ENCODE assay signal across 2 cellular contexts in genomic region chr11:75425422-75425821, GRCh38.
TF ChIP-seq lines count a peak whose summit lies in the region.

No MANE protein-coding gene starts in this region.

TF ChIP-seq in HCT116, 20 proteins besides CTCF, POLR2A, EP300 and RAD21:
- TF ChIP-seq TCF7L2 (IDR thresholded peaks at IDR 0.05; ENCODE audit: borderline replicate concordance, extremely low read depth, insufficient read depth, insufficient read length) (no peak), ATF3 (IDR thresholded peaks at IDR 0.05) (no peak), POLR2AphosphoS5 (IDR thresholded peaks at IDR 0.05; ENCODE audit: low read depth, low read length) (no peak), EZH2phosphoT487 (IDR thresholded peaks at IDR 0.05; ENCODE audit: borderline replicate concordance) (no peak), ELF1 (IDR thresholded peaks at IDR 0.05; ENCODE audit: borderline replicate concordance, low read depth) (no peak), SRF (IDR thresholded peaks at IDR 0.05; ENCODE audit: low read depth) (no peak), ZBTB33 (IDR thresholded peaks at IDR 0.05; ENCODE audit: extremely low read depth, insufficient replicate concordance, low read length) (no peak), YY1 (IDR thresholded peaks at IDR 0.05; ENCODE audit: extremely low read depth, insufficient replicate concordance, low read depth, low read length) (no peak), SP1 (IDR thresholded peaks at IDR 0.05; ENCODE audit: low read depth) (no peak), REST (IDR thresholded peaks at IDR 0.05; ENCODE audit: low read depth) (no peak), CBX3 (IDR thresholded peaks at IDR 0.05; ENCODE audit: low read depth) (no peak), EGR1 (IDR thresholded peaks at IDR 0.05; ENCODE audit: low read depth) (no peak), ZNF274 (IDR thresholded peaks at IDR 0.05; ENCODE audit: low read depth, low read length) (no peak), MAX (IDR thresholded peaks at IDR 0.05) (no peak)
TF ChIP-seq in HCT116: peak in this region for 0.

TF ChIP-seq in K562, 482 proteins besides CTCF, POLR2A, EP300 and RAD21:
- no peak for TF ChIP-seq ETS2 (tag; IDR thresholded peaks at IDR 0.05; ENCODE audit: borderline replicate concordance, poor library complexity, severe bottlenecking)
- TF ChIP-seq ZNF282 (CRISPR knock-in tag; IDR thresholded peaks at IDR 0.05), result no peak
- TF ChIP-seq POLR2G (IDR thresholded peaks at IDR 0.05; ENCODE audit: low read depth, low read length), result 0 out of 2 replicates have a peak, but pooled peaks have one; percentile 26
- no peak for TF ChIP-seq COPS2 (conservative IDR thresholded peaks at IDR 0.05)
- TF ChIP-seq HNRNPL (IDR thresholded peaks at IDR 0.05; ENCODE audit: low read depth, low read length), result 0 out of 2 replicates have a peak, but pooled peaks have one; percentile 32
- peak; percentile 79; the same call in 1 of the 2 replicates for TF ChIP-seq ZBTB33 (CRISPR knock-in tag; IDR thresholded peaks at IDR 0.05)
- 0 out of 2 replicates have a peak, but pooled peaks have one; percentile 26 for TF ChIP-seq SMC3 (conservative IDR thresholded peaks at IDR 0.05; ENCODE audit: insufficient read depth, low read depth, low read length)
